ENCODE assay signal across 1 cellular context in the genomic region with DNA sequence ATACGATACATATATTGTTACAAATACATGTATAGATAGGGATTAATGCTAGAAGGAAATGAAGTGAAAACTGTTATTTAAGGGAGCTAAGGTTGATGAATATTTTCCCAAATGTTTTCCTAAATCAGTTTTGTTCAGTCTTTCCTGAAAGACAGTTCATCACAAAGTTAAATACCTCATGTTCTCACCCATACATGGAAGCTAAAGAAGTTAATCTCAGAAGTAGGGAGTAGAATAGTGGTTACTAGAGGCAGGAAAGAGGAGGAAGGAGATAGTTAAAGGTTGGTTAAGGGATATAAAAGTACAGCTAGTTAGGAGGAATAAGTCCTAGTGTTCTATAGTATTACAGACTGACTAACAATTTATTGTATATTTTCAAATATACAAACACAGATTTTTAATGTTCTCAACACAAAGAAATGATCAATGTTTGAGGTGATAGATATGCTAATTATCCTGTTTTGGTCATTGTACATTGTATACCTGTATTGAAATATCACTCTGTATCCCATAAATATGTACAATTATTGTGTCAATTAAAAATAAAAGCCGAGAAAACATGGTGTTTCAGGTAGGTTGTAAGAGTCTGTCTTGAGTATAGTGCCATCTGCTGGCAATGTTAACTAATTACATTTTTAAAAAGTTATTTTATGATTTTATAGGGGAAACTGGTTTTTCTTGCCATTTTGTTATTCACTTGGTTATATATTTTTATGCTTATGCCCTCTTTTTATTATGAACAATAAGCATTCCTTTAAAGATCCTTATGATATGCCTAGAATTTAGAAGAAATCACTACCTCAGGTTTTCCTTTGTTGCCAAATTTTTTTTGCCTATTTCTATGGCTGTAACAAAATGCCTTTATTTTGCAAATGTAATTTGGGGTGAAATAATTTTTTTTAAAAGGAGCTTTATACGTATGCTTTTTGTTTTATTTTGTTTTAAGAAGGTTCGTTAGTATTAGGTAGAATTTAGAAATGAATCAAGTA.
A peak's percentile ranks its signal among the peaks of the same experiment; 100 is the strongest.
TF ChIP-seq lines count a peak whose summit lies in the region.

No MANE protein-coding gene starts in this region.

TF ChIP-seq in GM12878, 131 proteins besides CTCF, POLR2A, EP300 and RAD21:
- TF ChIP-seq, protein P1, sequence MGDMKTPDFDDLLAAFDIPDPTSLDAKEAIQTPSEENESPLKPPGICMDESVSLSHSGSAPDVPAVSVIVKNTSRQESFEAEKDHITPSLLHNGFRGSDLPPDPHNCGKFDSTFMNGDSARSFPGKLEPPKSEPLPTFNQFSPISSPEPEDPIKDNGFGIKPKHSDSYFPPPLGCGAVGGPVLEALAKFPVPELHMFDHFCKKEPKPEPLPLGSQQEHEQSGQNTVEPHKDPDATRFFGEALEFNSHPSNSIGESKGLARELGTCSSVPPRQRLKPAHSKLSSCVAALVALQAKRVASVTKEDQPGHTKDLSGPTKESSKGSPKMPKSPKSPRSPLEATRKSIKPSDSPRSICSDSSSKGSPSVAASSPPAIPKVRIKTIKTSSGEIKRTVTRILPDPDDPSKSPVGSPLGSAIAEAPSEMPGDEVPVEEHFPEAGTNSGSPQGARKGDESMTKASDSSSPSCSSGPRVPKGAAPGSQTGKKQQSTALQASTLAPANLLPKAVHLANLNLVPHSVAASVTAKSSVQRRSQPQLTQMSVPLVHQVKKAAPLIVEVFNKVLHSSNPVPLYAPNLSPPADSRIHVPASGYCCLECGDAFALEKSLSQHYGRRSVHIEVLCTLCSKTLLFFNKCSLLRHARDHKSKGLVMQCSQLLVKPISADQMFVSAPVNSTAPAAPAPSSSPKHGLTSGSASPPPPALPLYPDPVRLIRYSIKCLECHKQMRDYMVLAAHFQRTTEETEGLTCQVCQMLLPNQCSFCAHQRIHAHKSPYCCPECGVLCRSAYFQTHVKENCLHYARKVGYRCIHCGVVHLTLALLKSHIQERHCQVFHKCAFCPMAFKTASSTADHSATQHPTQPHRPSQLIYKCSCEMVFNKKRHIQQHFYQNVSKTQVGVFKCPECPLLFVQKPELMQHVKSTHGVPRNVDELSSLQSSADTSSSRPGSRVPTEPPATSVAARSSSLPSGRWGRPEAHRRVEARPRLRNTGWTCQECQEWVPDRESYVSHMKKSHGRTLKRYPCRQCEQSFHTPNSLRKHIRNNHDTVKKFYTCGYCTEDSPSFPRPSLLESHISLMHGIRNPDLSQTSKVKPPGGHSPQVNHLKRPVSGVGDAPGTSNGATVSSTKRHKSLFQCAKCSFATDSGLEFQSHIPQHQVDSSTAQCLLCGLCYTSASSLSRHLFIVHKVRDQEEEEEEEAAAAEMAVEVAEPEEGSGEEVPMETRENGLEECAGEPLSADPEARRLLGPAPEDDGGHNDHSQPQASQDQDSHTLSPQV (IDR thresholded peaks at IDR 0.05), result 0 out of 2 replicates have a peak, but pooled peaks have one; percentile 26
- 0 out of 2 replicates have a peak, but pooled peaks have one; percentile 12 for TF ChIP-seq RAD51 (IDR thresholded peaks at IDR 0.05)
- TF ChIP-seq SMC3 (IDR thresholded peaks at IDR 0.05; ENCODE audit: borderline replicate concordance, low read length), result peak; percentile 61; the same call in 1 of the 2 replicates
- no peak for TF ChIP-seq GATAD2B (conservative IDR thresholded peaks at IDR 0.05; ENCODE audit: low read depth)
